Comparison of ENCODE assay signal across 8 cellular contexts in genomic region chr1:36151133-36151844, GRCh38. TPM values are rescaled to one million over a fixed set of nuclear protein-coding genes. Genes with fewer than 3 reads are reported as not detected.
DNase-seq lines count a peak whose midpoint lies in the region; ATAC-seq, FAIRE-seq and TF ChIP-seq lines count a peak whose summit lies in the region.

No MANE protein-coding gene starts in this region.

- peak overlapping the region; percentile 98 for H3K27ac ChIP-seq in A549

- no peaks in the 10 kb centered on the region for H3K27me3 Mint-ChIP-seq in IgD-negative memory B cell
- H3K27me3 Mint-ChIP-seq in MCF 10A (ENCODE audit: insufficient read depth, unreplicated experiment), result no peaks in the 10 kb centered on the region
- no peaks in the 10 kb centered on the region for H3K27me3 Mint-ChIP-seq in naive B cell

- DNase-seq in A549 (ENCODE audit: low read depth in 1 of 2, low spot score in 1 of 2), result no peak
- no peak for DNase-seq in MCF 10A (ENCODE audit: unreplicated experiment)
- no peak for DNase-seq in naive B cell
- no peak for DNase-seq in UCSD-AML1 (lab: John Stamatoyannopoulos, UW; ENCODE audit: unreplicated experiment)
- no peak for DNase-seq in NOMO-1 treated with dmso at 0.1 percent for 144 hours (lab: John Stamatoyannopoulos, UW; ENCODE audit: unreplicated experiment)
- DNase-seq in activated CD4-positive, CD25-positive, alpha-beta regulatory T cell (lab: John Stamatoyannopoulos, UW), result no peak

- no peak for ATAC-seq in A549
- ATAC-seq in naive B cell (ENCODE audit: low read depth in 2 of 2), result no peak
- no peak for ATAC-seq in GM18867 (IDR thresholded peaks at IDR 0.05; ENCODE audit: unreplicated experiment)

- BruUV-seq in MCF 10A (replicated peaks; lab: Mats Ljungman, UMichigan), result no TSS peak

- peak overlapping the region; percentile 92 for H3K4me2 ChIP-seq in A549

- FAIRE-seq in A549 (lab: Jason Lieb, UNC), result no peak

- CTCF ChIA-PET in A549 (lab: Yijun Ruan, JAX) (interaction anchor here (1.0 to 5.2 kb wide), 7 partner anchors 11 to 165 kb away, joined by 3 to 114 read pairs (median 8); no protein-coding TSS in a partner anchor), MCF 10A (lab: Yijun Ruan, JAX) (interaction anchor here (0.6 to 7.8 kb wide), 7 partner anchors 11 to 240 kb away, joined by 3 to 194 read pairs (median 11); no protein-coding TSS in a partner anchor)

- H3K27ac Mint-ChIP-seq in IgD-negative memory B cell (peak overlapping the region; percentile 76 to 100 (median 94)), MCF 10A (ENCODE audit: low read depth, unreplicated experiment) (peak overlapping the region; percentile 100), naive B cell (peak overlapping the region in 5 of 6 donors; percentile 76 to 99 (median 99))

- TF ChIP-seq RAD21 in A549 (conservative IDR thresholded peaks at IDR 0.05 in 1 of 2, IDR thresholded peaks at IDR 0.05 in 1 of 2), result no peak

- intact Hi-C loops in MCF 10A (cut with micrococcal nuclease), result no loop called here

- no peak overlapping the region for H3K4me3 ChIP-seq in A549

- H3K9me3 ChIP-seq in A549, result no peaks in the 10 kb centered on the region

- H3K9me3 Mint-ChIP-seq in IgD-negative memory B cell (no peaks in the 10 kb centered on the region), MCF 10A (ENCODE audit: unreplicated experiment) (no peaks in the 10 kb centered on the region), naive B cell (no peaks in the 10 kb centered on the region)

- POLR2A ChIA-PET in A549 (lab: Yijun Ruan, JAX) (interaction anchor here (1.0 to 3.4 kb wide), 3 partner anchors 9 to 138 kb away, joined by 3 to 21 read pairs (median 19); no protein-coding TSS in a partner anchor), MCF 10A (lab: Yijun Ruan, JAX) (interaction anchor here (0.8 to 5.2 kb wide), 9 partner anchors 11 to 220 kb away, joined by 3 to 94 read pairs (median 9); partner anchors contain the start of genes AGO3, SH3D21 and THRAP3)

- TF ChIP-seq EP300 in A549 (IDR thresholded peaks at IDR 0.05), result no peak

- TF ChIP-seq POLR2A in A549 (IDR thresholded peaks at IDR 0.05; ENCODE audit: low read length), result no peak

- H3K4me3 Mint-ChIP-seq in IgD-negative memory B cell (peak overlapping the region; percentile 44 to 97 (median 88)), MCF 10A (ENCODE audit: unreplicated experiment) (peak overlapping the region; percentile 100), naive B cell (peak overlapping the region in 7 of 8 donors; percentile 35 to 100 (median 70))

- H3K36me3 Mint-ChIP-seq in IgD-negative memory B cell (peaks cover 1% of the 10 kb centered on the region), MCF 10A (ENCODE audit: insufficient read depth, unreplicated experiment) (peaks cover 7% of the 10 kb centered on the region), naive B cell (no peaks in the 10 kb centered on the region)

- WGBS in A549 (ENCODE audit: missing lambda C conversion rate), result 0% methylated on average over 1 of the region's 1 CpG

- H3K4me1 Mint-ChIP-seq in IgD-negative memory B cell (peaks cover 38 to 42% (median 41%) of the 10 kb centered on the region in 3 donors), MCF 10A (ENCODE audit: insufficient read depth, unreplicated experiment) (peaks cover 24% of the 10 kb centered on the region), naive B cell (peaks cover 44 to 71% (median 66%) of the 10 kb centered on the region in 3 donors)

- H3K4me1 ChIP-seq in A549, result peaks cover 40% of the 10 kb centered on the region

- TF ChIP-seq CTCF in A549 (IDR thresholded peaks at IDR 0.05) (no peak), MCF 10A (IDR thresholded peaks at IDR 0.05; ENCODE audit: unreplicated experiment) (no peak)

TF ChIP-seq in A549, 52 proteins besides CTCF, POLR2A, EP300 and RAD21:
- TF ChIP-seq CHD2 (IDR thresholded peaks at IDR 0.05; ENCODE audit: low read length, partially characterized antibody) (no peak), FOSL2 (IDR thresholded peaks at IDR 0.05) (no peak), FOSL2 (CRISPR knock-in tag; IDR thresholded peaks at IDR 0.05) (no peak), JUN (IDR thresholded peaks at IDR 0.05) (no peak), HEYL (CRISPR knock-in tag; IDR thresholded peaks at IDR 0.05) (no peak), CEBPB (IDR thresholded peaks at IDR 0.05) (no peak), ZC3H11A (IDR thresholded peaks at IDR 0.05) (no peak), BCL3 (IDR thresholded peaks at IDR 0.05) (no peak), NFE2L2 (conservative IDR thresholded peaks at IDR 0.05; ENCODE audit: low read length) (no peak), ZFP36 (IDR thresholded peaks at IDR 0.05; ENCODE audit: borderline replicate concordance, partially characterized antibody) (no peak), BHLHE40 (IDR thresholded peaks at IDR 0.05; ENCODE audit: low read depth, low read length) (no peak), TFCP2L1 (CRISPR knock-in tag; IDR thresholded peaks at IDR 0.05) (no peak), ZSCAN20 (CRISPR knock-in tag; IDR thresholded peaks at IDR 0.05) (no peak), FOXS1 (CRISPR knock-in tag; IDR thresholded peaks at IDR 0.05) (no peak), E2F6 (IDR thresholded peaks at IDR 0.05; ENCODE audit: borderline replicate concordance, low read depth) (no peak), POLR2AphosphoS2 (conservative IDR thresholded peaks at IDR 0.05; ENCODE audit: low read length) (no peak), EHF (CRISPR knock-in tag; IDR thresholded peaks at IDR 0.05) (no peak)
- TF ChIP-seq, protein P1, sequence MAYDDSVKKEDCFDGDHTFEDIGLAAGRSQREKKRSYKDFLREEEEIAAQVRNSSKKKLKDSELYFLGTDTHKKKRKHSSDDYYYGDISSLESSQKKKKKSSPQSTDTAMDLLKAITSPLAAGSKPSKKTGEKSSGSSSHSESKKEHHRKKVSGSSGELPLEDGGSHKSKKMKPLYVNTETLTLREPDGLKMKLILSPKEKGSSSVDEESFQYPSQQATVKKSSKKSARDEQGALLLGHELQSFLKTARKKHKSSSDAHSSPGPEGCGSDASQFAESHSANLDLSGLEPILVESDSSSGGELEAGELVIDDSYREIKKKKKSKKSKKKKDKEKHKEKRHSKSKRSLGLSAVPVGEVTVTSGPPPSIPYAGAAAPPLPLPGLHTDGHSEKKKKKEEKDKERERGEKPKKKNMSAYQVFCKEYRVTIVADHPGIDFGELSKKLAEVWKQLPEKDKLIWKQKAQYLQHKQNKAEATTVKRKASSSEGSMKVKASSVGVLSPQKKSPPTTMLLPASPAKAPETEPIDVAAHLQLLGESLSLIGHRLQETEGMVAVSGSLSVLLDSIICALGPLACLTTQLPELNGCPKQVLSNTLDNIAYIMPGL (CRISPR knock-in tag; IDR thresholded peaks at IDR 0.05; ENCODE audit: borderline replicate concordance), result no peak
- TF ChIP-seq, protein P2, sequence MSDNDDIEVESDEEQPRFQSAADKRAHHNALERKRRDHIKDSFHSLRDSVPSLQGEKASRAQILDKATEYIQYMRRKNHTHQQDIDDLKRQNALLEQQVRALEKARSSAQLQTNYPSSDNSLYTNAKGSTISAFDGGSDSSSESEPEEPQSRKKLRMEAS (IDR thresholded peaks at IDR 0.05), result no peak

RNA-seq across cellular contexts. Expression of gene TRAPPC3, which starts 2.0 kb away (rescaled TPM):
- 62.2 and 67.0 TPM in 2 replicates for polyA plus RNA-seq in A549 (2011; rRNA removed)
- 69.5 and 75.1 TPM in 2 replicates for polyA plus RNA-seq in A549 (2012; cell fraction: cytosol; rRNA removed)
- 27.5 and 54.4 TPM in 2 replicates for polyA plus RNA-seq in A549 (2012; cell fraction: nucleus; rRNA removed)
- polyA plus RNA-seq in A549 (2017; fragmentation: RNase III; extraction: RNeasy Plus Mini Kit Qiagen cat#74134 plus additional on column Dnase treatment), result 103 to 109 TPM (median 105 TPM) in 3 replicates
- 16.7 and 17.4 TPM in 2 replicates for polyA minus RNA-seq in A549 (2011; rRNA and poly(A)+ RNA removed)
- 101 TPM for polyA plus RNA-seq in IgD-negative memory B cell
- total RNA-seq in MCF 10A (2022), result 72.8 and 75.5 TPM in 2 replicates
- polyA plus RNA-seq in naive B cell (ENCODE audit: low read depth in 6 of 6), result 100 to 1,000 TPM; 103 to 185 (median 109) TPM

RNA-seq across cellular contexts. Expression of gene MAP7D1, which starts 4.7 kb away (rescaled TPM):
- polyA plus RNA-seq in A549 (2011; rRNA removed) (15.4 and 16.4 TPM in 2 replicates), A549 (2017; fragmentation: RNase III; extraction: RNeasy Plus Mini Kit Qiagen cat#74134 plus additional on column Dnase treatment) (74.9 to 79.0 TPM (median 75.0 TPM) in 3 replicates), IgD-negative memory B cell (11.4 TPM), naive B cell (ENCODE audit: low read depth in 6 of 6) (10 to 100 TPM in 1 of 6 donors, 1 to 10 TPM in 5; 2.6 to 12.5 (median 5.3) TPM)
- 65.2 and 90.0 TPM in 2 replicates for polyA plus RNA-seq in A549 (2012; cell fraction: cytosol; rRNA removed)
- 113 and 167 TPM in 2 replicates for polyA plus RNA-seq in A549 (2012; cell fraction: nucleus; rRNA removed)
- polyA minus RNA-seq in A549 (2011; rRNA and poly(A)+ RNA removed), result 15.5 and 28.3 TPM in 2 replicates
- total RNA-seq in MCF 10A (2022), result 131 and 170 TPM in 2 replicates

RNA-seq across cellular contexts. Expression of gene COL8A2, which starts 26.3 kb away (rescaled TPM):
- 0.05 and 0.12 TPM in 2 replicates for polyA plus RNA-seq in A549 (2011; rRNA removed)
- 0.05 and 0.09 TPM in 2 replicates for polyA plus RNA-seq in A549 (2012; cell fraction: cytosol; rRNA removed)
- polyA plus RNA-seq in A549 (2012; cell fraction: nucleus; rRNA removed), result 0.11 and 0.13 TPM in 2 replicates
- 0.07 to 0.16 TPM (median 0.12 TPM) in 3 replicates for polyA plus RNA-seq in A549 (2017; fragmentation: RNase III; extraction: RNeasy Plus Mini Kit Qiagen cat#74134 plus additional on column Dnase treatment)
- 0.08 and 0.10 TPM in 2 replicates for polyA minus RNA-seq in A549 (2011; rRNA and poly(A)+ RNA removed)
- polyA plus RNA-seq in IgD-negative memory B cell, result not detected
- total RNA-seq in MCF 10A (2022), result not detected in 2 replicates
- polyA plus RNA-seq in naive B cell (ENCODE audit: low read depth in 6 of 6), result under 1 TPM in 3 of 6 donors, not detected in 3; 0.10 to 0.25 (median 0.19) TPM
